Comparison of ENCODE assay signal across 1 cellular context in the genomic region with DNA sequence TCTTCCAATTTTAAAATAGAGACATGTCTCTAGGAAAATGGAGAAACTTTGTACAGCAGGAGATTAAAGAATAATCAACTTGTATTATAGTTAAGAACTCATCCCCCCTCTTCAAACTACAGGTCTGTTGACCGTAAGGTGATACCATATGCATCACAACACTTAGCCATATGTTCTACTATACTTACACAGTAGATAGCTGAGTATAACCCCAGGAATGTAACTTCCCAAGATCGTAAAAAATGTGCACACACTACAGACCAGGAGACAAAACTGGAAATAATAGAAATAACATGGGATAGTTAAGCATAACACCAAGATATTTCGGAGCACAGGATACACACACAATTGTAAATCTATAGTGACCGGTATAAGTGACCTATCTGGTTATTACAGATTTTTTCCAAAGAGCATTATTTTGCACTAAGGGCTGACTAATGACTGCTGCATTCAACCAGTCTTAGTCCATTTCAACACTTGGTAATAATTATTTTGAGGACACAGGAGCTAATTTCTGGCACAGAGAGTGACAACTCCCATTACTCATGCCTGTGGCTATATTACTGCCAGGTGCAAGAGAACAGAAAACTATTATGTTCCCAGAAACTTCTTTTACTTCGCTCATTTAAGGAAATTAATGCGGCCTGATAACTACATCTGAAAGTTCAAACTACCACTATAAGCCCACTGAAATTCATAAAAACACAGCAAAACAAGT.
TF ChIP-seq lines count a peak whose summit lies in the region.

No MANE protein-coding gene starts in this region.

TF ChIP-seq in IMR-90, 13 proteins besides CTCF, POLR2A, EP300 and RAD21:
- TF ChIP-seq RFX5 (IDR thresholded peaks at IDR 0.05; ENCODE audit: low read depth, low read length) (no peak), MAZ (IDR thresholded peaks at IDR 0.05; ENCODE audit: borderline replicate concordance, low read depth, low read length) (no peak), BHLHE40 (IDR thresholded peaks at IDR 0.05; ENCODE audit: low read depth, low read length) (no peak), NFE2L2 (IDR thresholded peaks at IDR 0.05; ENCODE audit: low read depth, low read length) (no peak), CHD1 (IDR thresholded peaks at IDR 0.05; ENCODE audit: low read depth, low read length) (no peak), MXI1 (IDR thresholded peaks at IDR 0.05; ENCODE audit: borderline replicate concordance, low read depth, low read length) (no peak), SMC3 (IDR thresholded peaks at IDR 0.05; ENCODE audit: low read depth, low read length) (no peak), FOS (IDR thresholded peaks at IDR 0.05; ENCODE audit: low read depth, low read length) (no peak), CEBPB (IDR thresholded peaks at IDR 0.05; ENCODE audit: low read depth, low read length) (no peak), MAFK (IDR thresholded peaks at IDR 0.05; ENCODE audit: low read depth, low read length) (no peak), RCOR1 (IDR thresholded peaks at IDR 0.05; ENCODE audit: insufficient replicate concordance, low read length) (no peak)
- TF ChIP-seq, protein P1, sequence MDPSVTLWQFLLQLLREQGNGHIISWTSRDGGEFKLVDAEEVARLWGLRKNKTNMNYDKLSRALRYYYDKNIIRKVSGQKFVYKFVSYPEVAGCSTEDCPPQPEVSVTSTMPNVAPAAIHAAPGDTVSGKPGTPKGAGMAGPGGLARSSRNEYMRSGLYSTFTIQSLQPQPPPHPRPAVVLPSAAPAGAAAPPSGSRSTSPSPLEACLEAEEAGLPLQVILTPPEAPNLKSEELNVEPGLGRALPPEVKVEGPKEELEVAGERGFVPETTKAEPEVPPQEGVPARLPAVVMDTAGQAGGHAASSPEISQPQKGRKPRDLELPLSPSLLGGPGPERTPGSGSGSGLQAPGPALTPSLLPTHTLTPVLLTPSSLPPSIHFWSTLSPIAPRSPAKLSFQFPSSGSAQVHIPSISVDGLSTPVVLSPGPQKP (IDR thresholded peaks at IDR 0.05; ENCODE audit: borderline replicate concordance, low read depth, low read length): no peak
- TF ChIP-seq, protein P2, sequence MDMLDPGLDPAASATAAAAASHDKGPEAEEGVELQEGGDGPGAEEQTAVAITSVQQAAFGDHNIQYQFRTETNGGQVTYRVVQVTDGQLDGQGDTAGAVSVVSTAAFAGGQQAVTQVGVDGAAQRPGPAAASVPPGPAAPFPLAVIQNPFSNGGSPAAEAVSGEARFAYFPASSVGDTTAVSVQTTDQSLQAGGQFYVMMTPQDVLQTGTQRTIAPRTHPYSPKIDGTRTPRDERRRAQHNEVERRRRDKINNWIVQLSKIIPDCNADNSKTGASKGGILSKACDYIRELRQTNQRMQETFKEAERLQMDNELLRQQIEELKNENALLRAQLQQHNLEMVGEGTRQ (IDR thresholded peaks at IDR 0.05; ENCODE audit: low read depth, low read length): no peak
TF ChIP-seq in IMR-90: peak in this region for 0.
